In genomic region chr19:38710928-38711725, GRCh38 we compare ENCODE assay signal across 10 cellular contexts. TPM values are rescaled to one million over a fixed set of nuclear protein-coding genes. Genes with fewer than 3 reads are reported as not detected.
DNase-seq lines count a peak whose midpoint lies in the region; ATAC-seq and TF ChIP-seq lines count a peak whose summit lies in the region.
"Had no signal": no experiment of that assay in that cellular context is flagged by ENCODE, and none has a peak within 500 bp of the region (broad histone marks: within the 10 kb centered on the region; RNA-seq: fewer than 3 reads in every experiment).

No MANE protein-coding gene starts in this region.

- peaks cover 10 to 22% of the 10 kb centered on the region in 2 donors for H3K4me1 Mint-ChIP-seq in natural killer cell
- no peaks in the 10 kb centered on the region for H3K4me1 Mint-ChIP-seq in type B pancreatic cell (ENCODE audit: unreplicated experiment)
- H3K4me1 Mint-ChIP-seq: activated naive CD8-positive, alpha-beta T cell treated with anti-CD3 and anti-CD28 coated beads for 36 hours had no signal

- H3K9me3 Mint-ChIP-seq in natural killer cell (no peaks in the 10 kb centered on the region), type B pancreatic cell (no peaks in the 10 kb centered on the region)
- H3K9me3 Mint-ChIP-seq: activated naive CD8-positive, alpha-beta T cell treated with anti-CD3 and anti-CD28 coated beads for 36 hours had no signal

- H3K27me3 Mint-ChIP-seq in natural killer cell (ENCODE audit: low read depth in 2 of 2) = no peaks in the 10 kb centered on the region
- H3K27me3 Mint-ChIP-seq in type B pancreatic cell = no peaks in the 10 kb centered on the region
- H3K27me3 Mint-ChIP-seq: activated naive CD8-positive, alpha-beta T cell treated with anti-CD3 and anti-CD28 coated beads for 36 hours had no signal

- intact Hi-C loops in natural killer cell (cut with micrococcal nuclease) = no loop called here

- H3K27ac Mint-ChIP-seq in natural killer cell (peak overlapping the region; percentile 71 to 75), type B pancreatic cell (peak overlapping the region; percentile 89)
- H3K27ac Mint-ChIP-seq: activated naive CD8-positive, alpha-beta T cell treated with anti-CD3 and anti-CD28 coated beads for 36 hours had no signal

- ATAC-seq in natural killer cell = no peak
- ATAC-seq in HG03280 (IDR thresholded peaks at IDR 0.05; ENCODE audit: unreplicated experiment) = no peak

- DNase-seq in DMS 273 (lab: John Stamatoyannopoulos, UW; ENCODE audit: unreplicated experiment) (peak; percentile 33), DMS 273 treated with DMSO at 0.1 percent for 48 hours (lab: John Stamatoyannopoulos, UW) (no peak), epidermal melanocyte (ENCODE audit: insufficient read length, low spot score) (peak; percentile 75), natural killer cell (no peak), type B pancreatic cell (ENCODE audit: extremely low spot score, unreplicated experiment) (no peak), iPS-NIHi7 (ENCODE audit: extremely low spot score) (no peak), NCI-H1417 treated with DMSO at 0.1 percent for 48 hours (lab: John Stamatoyannopoulos, UW) (no peak)
- DNase-seq: activated naive CD8-positive, alpha-beta T cell treated with anti-CD3 and anti-CD28 coated beads for 36 hours; NCI-H526 had no signal

- no peak for TF ChIP-seq CTCF in natural killer cell (IDR thresholded peaks at IDR 0.05)
- TF ChIP-seq CTCF in type B pancreatic cell (conservative IDR thresholded peaks at IDR 0.05) = no peak

- H3K36me3 Mint-ChIP-seq in natural killer cell (no peaks in the 10 kb centered on the region), type B pancreatic cell (peaks cover 15% of the 10 kb centered on the region)

- H3K4me3 Mint-ChIP-seq in natural killer cell (no peak overlapping the region), type B pancreatic cell (no peak overlapping the region)
- H3K4me3 Mint-ChIP-seq: activated naive CD8-positive, alpha-beta T cell treated with anti-CD3 and anti-CD28 coated beads for 36 hours had no signal

RNA-seq across cellular contexts. Expression of gene CAPN12, which starts 33.1 kb away (rescaled TPM):
- total RNA-seq in natural killer cell (10 to 100 TPM in 2 of 3 donors, 1 to 10 TPM in 1; 7.4 to 51.0 (median 26.7) TPM), type B pancreatic cell (ENCODE audit: low replicate concordance) (3.0 and 4.5 TPM in 2 replicates)

Comparison
In these comparisons a context has a peak if more than half of its experiments do, and no peak if none do; other contexts are left out.
1. DNase-seq: peak in DMS 273 (single experiment) and epidermal melanocyte (single experiment); none in DMS 273 treated with DMSO at 0.1 percent for 48 hours (single experiment), natural killer cell (single experiment), type B pancreatic cell (single experiment), iPS-NIHi7 (single experiment) and NCI-H1417 treated with DMSO at 0.1 percent for 48 hours (single experiment).